Comparison of ENCODE assay signal across 8 cellular contexts in genomic region chr19:18274303-18274775, GRCh38. TPM values are rescaled to one million over a fixed set of nuclear protein-coding genes. Genes with fewer than 3 reads are reported as not detected.
DNase-seq lines count a peak whose midpoint lies in the region; ATAC-seq and TF ChIP-seq lines count a peak whose summit lies in the region.

IQCN (minus strand) TSS chr19:18274452; CDS start chr19:18269478, 4,974 bp downstream.

- no peak within 1 kb of the TSS for H3K27ac Mint-ChIP-seq in activated CD4-positive, alpha-beta memory T cell treated with anti-CD3 and anti-CD28 coated beads, Interleukin-2, amount 10 ng/mL, durations not matched to agents 7 days and 5 days

- H3K9me3 Mint-ChIP-seq in activated CD4-positive, alpha-beta memory T cell treated with anti-CD3 and anti-CD28 coated beads, Interleukin-2, amount 10 ng/mL, durations not matched to agents 7 days and 5 days = no peaks in the 10 kb centered on the region

- peak within 1 kb of the TSS; percentile 65 to 77 (median 71) for H3K9ac ChIP-seq in skeletal muscle tissue (ENCODE audit: low read depth in 1 of 3, low read length in 3 of 3)

- CTCF ChIA-PET in HEK293 (lab: Yijun Ruan, JAX) = interaction anchor here (0.6 to 1.5 kb wide), 5 partner anchors 23 to 969 kb away, joined by 3 to 8 read pairs (median 4); no protein-coding TSS in a partner anchor
- CTCF ChIA-PET in activated CD4-positive, alpha-beta memory T cell treated with anti-CD3 and anti-CD28 coated beads, Interleukin-2, amount 10 ng/mL, durations not matched to agents 7 days and 5 days (lab: Charles Lee) = interaction anchor here (0.8 to 5.6 kb wide), 3 partner anchors 30 to 54 kb away, joined by 3 to 43 read pairs (median 4); no protein-coding TSS in a partner anchor

- H3K4me1 Mint-ChIP-seq in activated CD4-positive, alpha-beta memory T cell treated with anti-CD3 and anti-CD28 coated beads, Interleukin-2, amount 10 ng/mL, durations not matched to agents 7 days and 5 days = peaks cover 36% of the 10 kb centered on the region

- H3K4me3 ChIP-seq in HEK293 (ENCODE audit: low read depth, low read length) (no peak within 1 kb of the TSS), heart right ventricle (peak within 1 kb of the TSS in 4 of 10 donors; percentile 3 to 18 (median 12)), skeletal muscle tissue (ENCODE audit: low read length in 3 of 3) (peak within 1 kb of the TSS; percentile 47 to 52 (median 51))

- TF ChIP-seq CTCF in HEK293 (tag by site-specific recombination; IDR thresholded peaks at IDR 0.05) (no peak), heart right ventricle (IDR thresholded peaks at IDR 0.05) (no peak)

- ATAC-seq in heart right ventricle (peak in 6 of 8 donors; percentile 1 to 23 (median 10)), HG03342 (IDR thresholded peaks at IDR 0.05; ENCODE audit: unreplicated experiment) (no peak)

- peaks cover 40% of the 10 kb centered on the region for H3K36me3 Mint-ChIP-seq in activated CD4-positive, alpha-beta memory T cell treated with anti-CD3 and anti-CD28 coated beads, Interleukin-2, amount 10 ng/mL, durations not matched to agents 7 days and 5 days (ENCODE audit: low read depth)

- H3K36me3 ChIP-seq in HEK293 (ENCODE audit: control insufficient read depth in 2 of 2, insufficient read depth in 1 of 2, low read length in 2 of 2) (peaks cover 3 to 12% of the 10 kb centered on the region in 2 experiments; a peak in 2 of 3 replicates), heart right ventricle (peaks cover 0 to 35% (median 15%) of the 10 kb centered on the region in 9 donors), skeletal muscle tissue (ENCODE audit: control insufficient read depth in 3 of 3, insufficient read depth in 3 of 3, low read length in 3 of 3) (peaks cover 11 to 15% (median 11%) of the 10 kb centered on the region in 3 donors)

- intact Hi-C loops in heart right ventricle (cut with DNase I) = loop anchor here in 2 of 10 donors (10.0 kb wide), 2 partner anchors 130 to 140 kb away; partner anchors contain the start of gene SSBP4 (in 1 of the 2)

- H3K27ac ChIP-seq in HEK293 (ENCODE audit: extremely low read depth, low read depth, low read length) (no peak within 1 kb of the TSS), heart right ventricle (peak within 1 kb of the TSS; percentile 31 to 90 (median 75)), skeletal muscle tissue (ENCODE audit: low read depth, low read length) (peak within 1 kb of the TSS; percentile 89)

- H3K4me1 ChIP-seq in HEK293 (ENCODE audit: control insufficient read depth, insufficient read depth, low read length) (no peaks in the 10 kb centered on the region), heart right ventricle (peaks cover 17 to 58% (median 49%) of the 10 kb centered on the region in 9 donors), skeletal muscle tissue (ENCODE audit: control insufficient read depth in 3 of 3, insufficient read depth in 3 of 3, low read length in 3 of 3) (peaks cover 34 to 45% (median 40%) of the 10 kb centered on the region in 3 donors)

- POLR2A ChIA-PET in HEK293 (lab: Yijun Ruan, JAX) = interaction anchor here (0.6 kb wide), 1 partner anchor 55 kb away, joined by 3 read pairs; no protein-coding TSS in a partner anchor
- POLR2A ChIA-PET in activated CD4-positive, alpha-beta memory T cell treated with anti-CD3 and anti-CD28 coated beads, Interleukin-2, amount 10 ng/mL, durations not matched to agents 7 days and 5 days (lab: Charles Lee) = interaction anchor here (0.6 to 15.1 kb wide), 4 partner anchors 18 to 155 kb away, joined by 3 to 1184 read pairs (median 4); partner anchors contain the start of gene LSM4

- WGBS in heart right ventricle, 2 donors = 72 to 76% methylated on average over 8 of the region's 8 CpGs

- H3K9me3 ChIP-seq in HEK293 (ENCODE audit: control insufficient read depth, insufficient read depth, low read depth, low read length) (no peaks in the 10 kb centered on the region), heart right ventricle (no peaks in the 10 kb centered on the region), skeletal muscle tissue (ENCODE audit: control insufficient read depth in 3 of 3, low read length in 3 of 3) (no peaks in the 10 kb centered on the region)

- H3K27me3 ChIP-seq in heart right ventricle (no peaks in the 10 kb centered on the region), skeletal muscle tissue (ENCODE audit: control insufficient read depth in 3 of 3, insufficient read depth in 3 of 3, low read length in 3 of 3) (no peaks in the 10 kb centered on the region)

- no peak within 1 kb of the TSS for H3K4me3 Mint-ChIP-seq in activated CD4-positive, alpha-beta memory T cell treated with anti-CD3 and anti-CD28 coated beads, Interleukin-2, amount 10 ng/mL, durations not matched to agents 7 days and 5 days

- no peaks in the 10 kb centered on the region for H3K27me3 Mint-ChIP-seq in activated CD4-positive, alpha-beta memory T cell treated with anti-CD3 and anti-CD28 coated beads, Interleukin-2, amount 10 ng/mL, durations not matched to agents 7 days and 5 days

- peak; percentile 45 for DNase-seq in activated CD4-positive, alpha-beta memory T cell treated with anti-CD3 and anti-CD28 coated beads, Interleukin-2, amount 10 ng/mL, durations not matched to agents 7 days and 5 days
- no peak for DNase-seq in heart right ventricle
- no peak for DNase-seq in RKO (ENCODE audit: low spot score)
- no peak for DNase-seq in HPDE6-E6E7 (ENCODE audit: extremely low spot score)
- no peak for DNase-seq in midbrain (lab: John Stamatoyannopoulos, UW)

TF ChIP-seq in HEK293, 187 proteins besides CTCF, POLR2A, EP300 and RAD21:
- TF ChIP-seq ZNF16 (tag by site-specific recombination; IDR thresholded peaks at IDR 0.05; ENCODE audit: low read depth) = no peak
- TF ChIP-seq, protein P1, sequence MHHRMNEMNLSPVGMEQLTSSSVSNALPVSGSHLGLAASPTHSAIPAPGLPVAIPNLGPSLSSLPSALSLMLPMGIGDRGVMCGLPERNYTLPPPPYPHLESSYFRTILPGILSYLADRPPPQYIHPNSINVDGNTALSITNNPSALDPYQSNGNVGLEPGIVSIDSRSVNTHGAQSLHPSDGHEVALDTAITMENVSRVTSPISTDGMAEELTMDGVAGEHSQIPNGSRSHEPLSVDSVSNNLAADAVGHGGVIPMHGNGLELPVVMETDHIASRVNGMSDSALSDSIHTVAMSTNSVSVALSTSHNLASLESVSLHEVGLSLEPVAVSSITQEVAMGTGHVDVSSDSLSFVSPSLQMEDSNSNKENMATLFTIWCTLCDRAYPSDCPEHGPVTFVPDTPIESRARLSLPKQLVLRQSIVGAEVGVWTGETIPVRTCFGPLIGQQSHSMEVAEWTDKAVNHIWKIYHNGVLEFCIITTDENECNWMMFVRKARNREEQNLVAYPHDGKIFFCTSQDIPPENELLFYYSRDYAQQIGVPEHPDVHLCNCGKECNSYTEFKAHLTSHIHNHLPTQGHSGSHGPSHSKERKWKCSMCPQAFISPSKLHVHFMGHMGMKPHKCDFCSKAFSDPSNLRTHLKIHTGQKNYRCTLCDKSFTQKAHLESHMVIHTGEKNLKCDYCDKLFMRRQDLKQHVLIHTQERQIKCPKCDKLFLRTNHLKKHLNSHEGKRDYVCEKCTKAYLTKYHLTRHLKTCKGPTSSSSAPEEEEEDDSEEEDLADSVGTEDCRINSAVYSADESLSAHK (tag by site-specific recombination; IDR thresholded peaks at IDR 0.05) = peak; percentile 21; the same call in 1 of the 2 replicates
- peak; percentile 49 for TF ChIP-seq EGR2 (tag by site-specific recombination; IDR thresholded peaks at IDR 0.05; ENCODE audit: low read depth)
- peak; percentile 99 for TF ChIP-seq ZNF664 (tag by site-specific recombination; IDR thresholded peaks at IDR 0.05)
- TF ChIP-seq ZNF341 (tag by site-specific recombination; IDR thresholded peaks at IDR 0.05; ENCODE audit: low read depth) = peak; percentile 65
- TF ChIP-seq, protein P2, sequence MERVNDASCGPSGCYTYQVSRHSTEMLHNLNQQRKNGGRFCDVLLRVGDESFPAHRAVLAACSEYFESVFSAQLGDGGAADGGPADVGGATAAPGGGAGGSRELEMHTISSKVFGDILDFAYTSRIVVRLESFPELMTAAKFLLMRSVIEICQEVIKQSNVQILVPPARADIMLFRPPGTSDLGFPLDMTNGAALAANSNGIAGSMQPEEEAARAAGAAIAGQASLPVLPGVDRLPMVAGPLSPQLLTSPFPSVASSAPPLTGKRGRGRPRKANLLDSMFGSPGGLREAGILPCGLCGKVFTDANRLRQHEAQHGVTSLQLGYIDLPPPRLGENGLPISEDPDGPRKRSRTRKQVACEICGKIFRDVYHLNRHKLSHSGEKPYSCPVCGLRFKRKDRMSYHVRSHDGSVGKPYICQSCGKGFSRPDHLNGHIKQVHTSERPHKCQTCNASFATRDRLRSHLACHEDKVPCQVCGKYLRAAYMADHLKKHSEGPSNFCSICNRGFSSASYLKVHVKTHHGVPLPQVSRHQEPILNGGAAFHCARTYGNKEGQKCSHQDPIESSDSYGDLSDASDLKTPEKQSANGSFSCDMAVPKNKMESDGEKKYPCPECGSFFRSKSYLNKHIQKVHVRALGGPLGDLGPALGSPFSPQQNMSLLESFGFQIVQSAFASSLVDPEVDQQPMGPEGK (tag by site-specific recombination; IDR thresholded peaks at IDR 0.05) = no peak
- TF ChIP-seq MZF1 (tag by site-specific recombination; IDR thresholded peaks at IDR 0.05; ENCODE audit: borderline replicate concordance) = 0 out of 2 replicates have a peak, but pooled peaks have one; percentile 43

RNA-seq across cellular contexts. Expression of gene IQCN, which starts in this region (rescaled TPM):
- 1 to 10 TPM; 1.6 to 1.7 TPM for total RNA-seq in activated CD4-positive, alpha-beta memory T cell treated with anti-CD3 and anti-CD28 coated beads, Interleukin-2, amount 10 ng/mL, durations not matched to agents 7 days and 5 days
- total RNA-seq in heart right ventricle (1 to 10 TPM in 5 of 10 donors, under 1 TPM in 5; 0.49 to 1.5 (median 0.96) TPM), skeletal muscle tissue (0.52 TPM)
- polyA plus RNA-seq in heart right ventricle = 1 to 10 TPM in 1 of 2 donors, under 1 TPM in 1; 0.17 to 7.8 TPM
